26 cellular contexts compared by ENCODE assay signal in the genomic region with DNA sequence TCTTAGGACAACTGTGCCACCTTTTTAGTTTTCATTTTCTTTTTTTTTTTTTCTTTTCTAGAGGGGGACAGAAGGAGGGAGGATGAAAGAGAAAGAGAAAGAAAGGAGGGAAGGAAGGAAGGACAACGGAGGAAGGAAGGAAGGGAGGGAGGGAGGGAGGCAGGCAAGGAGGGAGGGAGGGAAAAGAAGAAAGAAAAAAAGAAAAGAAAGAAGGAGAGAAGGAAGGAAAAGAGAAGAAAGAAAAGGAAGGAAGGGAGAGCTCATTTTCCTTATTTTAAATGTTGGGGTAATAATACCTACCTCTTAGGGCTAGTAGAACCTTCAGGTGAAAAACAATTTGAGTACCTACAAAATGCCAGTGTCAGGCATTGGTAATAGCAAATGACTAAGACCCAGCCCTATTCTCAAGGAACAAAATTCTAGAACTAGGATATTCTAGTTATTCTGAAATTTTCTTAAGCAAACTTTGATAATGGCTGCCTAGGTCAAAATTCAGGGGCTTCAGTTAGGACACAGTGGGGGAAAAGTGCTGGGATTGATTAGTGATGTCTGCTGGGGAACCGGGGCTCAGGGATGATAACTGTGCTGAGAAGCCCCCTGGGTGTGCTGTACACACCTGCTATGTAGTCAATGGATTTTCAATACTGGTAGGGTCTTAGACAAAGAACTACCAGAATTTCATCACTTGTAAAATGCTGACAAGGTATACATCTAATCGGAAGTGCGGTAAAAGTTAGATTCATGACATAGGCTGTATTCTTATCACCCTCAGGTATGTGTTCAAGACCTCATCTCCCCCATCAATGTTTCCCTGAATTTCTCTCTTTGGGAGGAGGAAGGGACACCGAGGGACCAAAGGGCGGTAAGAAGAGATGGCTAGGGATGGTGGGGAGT. TPM values are rescaled to one million over a fixed set of nuclear protein-coding genes. Genes with fewer than 3 reads are reported as not detected.
A peak's percentile ranks its signal among the peaks of the same experiment; 100 is the strongest.
DNase-seq lines count a peak whose midpoint lies in the region; ATAC-seq and TF ChIP-seq lines count a peak whose summit lies in the region.
"Had no signal": no experiment of that assay in that cellular context is flagged by ENCODE, and none has a peak within 500 bp of the region (broad histone marks: within the 10 kb centered on the region; RNA-seq: fewer than 3 reads in every experiment).

No MANE protein-coding gene starts in this region.

- no peak overlapping the region for H3K4me3 Mint-ChIP-seq in activated naive CD4-positive, alpha-beta T cell treated with anti-CD3 and anti-CD28 coated beads for 36 hours
- H3K4me3 Mint-ChIP-seq in T-cell: no peak overlapping the region
- H3K4me3 Mint-ChIP-seq in activated naive CD8-positive, alpha-beta T cell treated with anti-CD3 and anti-CD28 coated beads, Interleukin-2, amount 10 ng/mL, durations not matched to agents 7 days and 5 days: no peak overlapping the region
- H3K4me3 Mint-ChIP-seq in progenitor cell of endocrine pancreas (ENCODE audit: low read depth): no peak overlapping the region
- H3K4me3 Mint-ChIP-seq: nephron progenitor cell had no signal

- 72 to 75% methylated on average over 6 of the region's 6 CpGs for WGBS in thyroid gland, 2 donors
- WGBS in smooth muscle cell (ENCODE audit: low lambda C conversion rate): 64% methylated on average over 6 of the region's 6 CpGs

- H3K27ac Mint-ChIP-seq in activated naive CD4-positive, alpha-beta T cell treated with anti-CD3 and anti-CD28 coated beads for 36 hours: peak overlapping the region; percentile 46
- H3K27ac Mint-ChIP-seq in T-cell (peak overlapping the region; percentile 52 to 80), progenitor cell of endocrine pancreas (peak overlapping the region; percentile 40)
- H3K27ac Mint-ChIP-seq in activated naive CD8-positive, alpha-beta T cell treated with anti-CD3 and anti-CD28 coated beads, Interleukin-2, amount 10 ng/mL, durations not matched to agents 7 days and 5 days: peak overlapping the region; percentile 38
- H3K27ac Mint-ChIP-seq: nephron progenitor cell had no signal

- no peak for TF ChIP-seq POLR2A in thyroid gland (IDR thresholded peaks at IDR 0.05)

- ATAC-seq in T-cell (replicated peaks in 1 of 4) (no peak), GM19023 (IDR thresholded peaks at IDR 0.05; ENCODE audit: unreplicated experiment) (no peak)
- no peak for ATAC-seq in activated naive CD8-positive, alpha-beta T cell treated with anti-CD3 and anti-CD28 coated beads, Interleukin-2, amount 10 ng/mL, durations not matched to agents 7 days and 5 days (ENCODE audit: low read depth)
- ATAC-seq: pancreas had no signal

- POLR2A ChIA-PET in T-cell (lab: Charles Lee): interaction anchor here in 1 of 2 donors (0.6 kb wide), 1 partner anchor 17 kb away, joined by 5 read pairs; no protein-coding TSS in a partner anchor
- POLR2A ChIA-PET in activated naive CD8-positive, alpha-beta T cell treated with anti-CD3 and anti-CD28 coated beads, Interleukin-2, amount 10 ng/mL, durations not matched to agents 7 days and 5 days (lab: Charles Lee): interaction anchor here (0.6 to 2.1 kb wide), 3 partner anchors 12 to 56 kb away, joined by 4 to 7 read pairs (median 5); partner anchors contain the start of gene ZNF747

- H3K9me3 Mint-ChIP-seq in activated naive CD4-positive, alpha-beta T cell treated with anti-CD3 and anti-CD28 coated beads for 36 hours: no peaks in the 10 kb centered on the region
- H3K9me3 Mint-ChIP-seq in T-cell (no peaks in the 10 kb centered on the region), progenitor cell of endocrine pancreas (ENCODE audit: low read depth) (no peaks in the 10 kb centered on the region)
- no peaks in the 10 kb centered on the region for H3K9me3 Mint-ChIP-seq in activated naive CD8-positive, alpha-beta T cell treated with anti-CD3 and anti-CD28 coated beads, Interleukin-2, amount 10 ng/mL, durations not matched to agents 7 days and 5 days
- H3K9me3 Mint-ChIP-seq: nephron progenitor cell had no signal

- intact Hi-C loops in activated naive CD4-positive, alpha-beta T cell treated with anti-CD3 and anti-CD28 coated beads for 36 hours (cut with micrococcal nuclease): no loop called here
- intact Hi-C loops in thyroid gland (cut with DNase I): no loop called here

- H3K4me2 ChIP-seq in smooth muscle cell: no peak overlapping the region
- H3K4me2 ChIP-seq: BLaER1 treated with 17β-estradiol and CSF1 and Interleukin-3, amounts not matched to agents 10 nM and 100 nM had no signal

- DNase-seq in activated naive CD4-positive, alpha-beta T cell treated with anti-CD3 and anti-CD28 coated beads for 36 hours: no peak
- DNase-seq in activated naive CD4-positive, alpha-beta T cell treated with anti-CD3 and anti-CD28 coated beads, Interleukin-2, amount 50 U/mL, for 16 hours: no peak
- DNase-seq in T-cell (no peak), progenitor cell of endocrine pancreas (ENCODE audit: low spot score, unreplicated experiment) (no peak), thyroid gland (no peak), smooth muscle cell (lab: John Stamatoyannopoulos, UW; ENCODE audit: unreplicated experiment) (no peak)
- no peak for DNase-seq in activated naive CD8-positive, alpha-beta T cell treated with anti-CD3 and anti-CD28 coated beads, Interleukin-2, amount 10 ng/mL, durations not matched to agents 7 days and 5 days
- DNase-seq: anterior cingulate cortex; midbrain; NCI-H1048; NCI-H187 treated with DMSO at 0.1 percent for 48 hours; NCI-H226; NCI-H82; nephron progenitor cell; pancreas; stimulated activated CD4-positive, alpha-beta T cell treated with anti-CD3 and anti-CD28 coated beads, Interleukin-4, amount 100 ng/mL, for 1 hour; stimulated activated naive CD4-positive, alpha-beta T cell treated with Interleukin-2 at 50 U/mL for 16 hours; WERI-Rb-1 had no signal

- H3K4me3 ChIP-seq in thyroid gland (replicated peaks in 1 of 3) (no peak overlapping the region), smooth muscle cell (no peak overlapping the region)
- H3K4me3 ChIP-seq: BLaER1 treated with 17β-estradiol and CSF1 and Interleukin-3, amounts not matched to agents 10 nM and 100 nM; HAP-1; pancreas; right atrium auricular region; SK-N-MC; tibial nerve had no signal

- TF ChIP-seq CTCF in progenitor cell of endocrine pancreas (IDR thresholded peaks at IDR 0.05; ENCODE audit: unreplicated experiment): no peak
- no peak for TF ChIP-seq CTCF in thyroid gland (IDR thresholded peaks at IDR 0.05)
- TF ChIP-seq CTCF in smooth muscle cell (IDR thresholded peaks at IDR 0.05; ENCODE audit: borderline replicate concordance, insufficient read depth, poor library complexity, severe bottlenecking): no peak

- H3F3A ChIP-seq in smooth muscle cell (ENCODE audit: low read depth): no peaks in the 10 kb centered on the region

- H3K79me2 ChIP-seq in smooth muscle cell (ENCODE audit: low read depth): no peaks in the 10 kb centered on the region

- no peak overlapping the region for H2AFZ ChIP-seq in smooth muscle cell (ENCODE audit: low read depth)

- no peak overlapping the region for H3K27ac ChIP-seq in thyroid gland
- H3K27ac ChIP-seq in smooth muscle cell (ENCODE audit: low read depth): no peak overlapping the region
- H3K27ac ChIP-seq: BLaER1 treated with 17β-estradiol and CSF1 and Interleukin-3, amounts not matched to agents 10 nM and 100 nM; HL-60; pancreas; right atrium auricular region; SK-N-MC; tibial nerve; WERI-Rb-1 had no signal

- peaks cover 10% of the 10 kb centered on the region for H3K4me1 Mint-ChIP-seq in activated naive CD4-positive, alpha-beta T cell treated with anti-CD3 and anti-CD28 coated beads for 36 hours (ENCODE audit: low read depth)
- H3K4me1 Mint-ChIP-seq in T-cell (peaks cover 2 to 7% (median 5%) of the 10 kb centered on the region in 3 donors), progenitor cell of endocrine pancreas (ENCODE audit: low read depth) (no peaks in the 10 kb centered on the region)
- H3K4me1 Mint-ChIP-seq in activated naive CD8-positive, alpha-beta T cell treated with anti-CD3 and anti-CD28 coated beads, Interleukin-2, amount 10 ng/mL, durations not matched to agents 7 days and 5 days: peaks cover 7% of the 10 kb centered on the region
- H3K4me1 Mint-ChIP-seq: nephron progenitor cell had no signal

- H3K36me3 ChIP-seq in thyroid gland: no peaks in the 10 kb centered on the region
- no peaks in the 10 kb centered on the region for H3K36me3 ChIP-seq in smooth muscle cell (ENCODE audit: low read depth)
- H3K36me3 ChIP-seq: HAP-1, pancreas, right atrium auricular region, tibial nerve, WERI-Rb-1 had no signal

- CTCF ChIA-PET in activated naive CD4-positive, alpha-beta T cell treated with anti-CD3 and anti-CD28 coated beads for 36 hours (lab: Charles Lee): no interaction called here
- CTCF ChIA-PET in T-cell (lab: Charles Lee): no interaction called here

- H3K36me3 Mint-ChIP-seq in activated naive CD4-positive, alpha-beta T cell treated with anti-CD3 and anti-CD28 coated beads for 36 hours (ENCODE audit: low read depth): peaks cover 23% of the 10 kb centered on the region
- H3K36me3 Mint-ChIP-seq in T-cell (peaks cover 29% of the 10 kb centered on the region), progenitor cell of endocrine pancreas (ENCODE audit: insufficient read depth) (no peaks in the 10 kb centered on the region)
- peaks cover 27% of the 10 kb centered on the region for H3K36me3 Mint-ChIP-seq in activated naive CD8-positive, alpha-beta T cell treated with anti-CD3 and anti-CD28 coated beads, Interleukin-2, amount 10 ng/mL, durations not matched to agents 7 days and 5 days

- no peaks in the 10 kb centered on the region for H3K27me3 ChIP-seq in thyroid gland
- peaks cover 6% of the 10 kb centered on the region for H3K27me3 ChIP-seq in smooth muscle cell (ENCODE audit: low read depth)
- H3K27me3 ChIP-seq: BLaER1 treated with 17β-estradiol and CSF1 and Interleukin-3, amounts not matched to agents 10 nM and 100 nM; pancreas; right atrium auricular region; tibial nerve had no signal

- no peaks in the 10 kb centered on the region for H3K9me3 ChIP-seq in thyroid gland
- no peaks in the 10 kb centered on the region for H3K9me3 ChIP-seq in smooth muscle cell (replicated peaks; ENCODE audit: low read depth)
- H3K9me3 ChIP-seq: HAP-1, pancreas, right atrium auricular region, tibial nerve had no signal

- no peaks in the 10 kb centered on the region for H4K20me1 ChIP-seq in smooth muscle cell (ENCODE audit: low read depth)

- H3K27me3 Mint-ChIP-seq in activated naive CD4-positive, alpha-beta T cell treated with anti-CD3 and anti-CD28 coated beads for 36 hours (ENCODE audit: low read depth): no peaks in the 10 kb centered on the region
- H3K27me3 Mint-ChIP-seq in T-cell (no peaks in the 10 kb centered on the region), progenitor cell of endocrine pancreas (peaks cover 5% of the 10 kb centered on the region)
- no peaks in the 10 kb centered on the region for H3K27me3 Mint-ChIP-seq in activated naive CD8-positive, alpha-beta T cell treated with anti-CD3 and anti-CD28 coated beads, Interleukin-2, amount 10 ng/mL, durations not matched to agents 7 days and 5 days

- H3K4me1 ChIP-seq in thyroid gland (no peaks in the 10 kb centered on the region), smooth muscle cell (ENCODE audit: low read depth) (no peaks in the 10 kb centered on the region)
- H3K4me1 ChIP-seq: HAP-1, pancreas, right atrium auricular region, tibial nerve had no signal

- H3K9ac ChIP-seq in smooth muscle cell (ENCODE audit: low read depth): no peak overlapping the region
- H3K9ac ChIP-seq: BLaER1 treated with 17β-estradiol and CSF1 and Interleukin-3, amounts not matched to agents 10 nM and 100 nM had no signal

RNA-seq across cellular contexts. Expression of gene ZNF768, which starts 22.7 kb away (rescaled TPM):
- 1 to 10 TPM; 7.8 to 8.3 TPM for total RNA-seq in activated naive CD4-positive, alpha-beta T cell treated with anti-CD3 and anti-CD28 coated beads for 36 hours
- 1 to 10 TPM; 5.0 to 8.3 (median 7.2) TPM for total RNA-seq in T-cell
- total RNA-seq in activated naive CD8-positive, alpha-beta T cell treated with anti-CD3 and anti-CD28 coated beads, Interleukin-2, amount 10 ng/mL, durations not matched to agents 7 days and 5 days: 1 to 10 TPM; 7.4 to 8.1 TPM
- total RNA-seq in progenitor cell of endocrine pancreas: 80.0 and 83.6 TPM in 2 replicates
- total RNA-seq in thyroid gland: 10 to 100 TPM; 27.4 to 44.9 (median 32.3) TPM
- total RNA-seq in smooth muscle cell: 17.8 and 18.6 TPM in 2 replicates
- 15.4 and 17.5 TPM in 2 replicates for polyA plus RNA-seq in smooth muscle cell

RNA-seq across cellular contexts. Expression of gene ZNF747, which starts 31.0 kb away (rescaled TPM):
- 1 to 10 TPM; 5.1 to 6.1 TPM for total RNA-seq in activated naive CD4-positive, alpha-beta T cell treated with anti-CD3 and anti-CD28 coated beads for 36 hours
- total RNA-seq in T-cell (10 to 100 TPM in 3 of 5 donors, 1 to 10 TPM in 2; 6.8 to 17.4 (median 14.2) TPM), progenitor cell of endocrine pancreas (18.1 and 19.1 TPM in 2 replicates), thyroid gland (10 to 100 TPM; 13.6 to 30.7 (median 21.8) TPM), smooth muscle cell (5.6 and 6.3 TPM in 2 replicates)
- 10 to 100 TPM; 11.9 to 12.5 TPM for total RNA-seq in activated naive CD8-positive, alpha-beta T cell treated with anti-CD3 and anti-CD28 coated beads, Interleukin-2, amount 10 ng/mL, durations not matched to agents 7 days and 5 days
- polyA plus RNA-seq in smooth muscle cell: 5.7 and 6.9 TPM in 2 replicates

RNA-seq across cellular contexts. Expression of gene ITGAL, which starts 31.1 kb away (rescaled TPM):
- total RNA-seq in activated naive CD4-positive, alpha-beta T cell treated with anti-CD3 and anti-CD28 coated beads for 36 hours: 10 to 100 TPM; 83.8 to 89.0 TPM
- 100 to 1,000 TPM; 322 to 640 (median 518) TPM for total RNA-seq in T-cell
- 100 to 1,000 TPM; 662 to 664 TPM for total RNA-seq in activated naive CD8-positive, alpha-beta T cell treated with anti-CD3 and anti-CD28 coated beads, Interleukin-2, amount 10 ng/mL, durations not matched to agents 7 days and 5 days
- 0.49 and 0.53 TPM in 2 replicates for total RNA-seq in progenitor cell of endocrine pancreas
- 1 to 10 TPM in 3 of 4 donors, under 1 TPM in 1; 0.56 to 4.6 (median 2.8) TPM for total RNA-seq in thyroid gland
- total RNA-seq in smooth muscle cell: not detected in 2 replicates
- polyA plus RNA-seq in smooth muscle cell: not detected in 2 replicates
- polyA plus RNA-seq: keratinocyte had no signal

RNA-seq across cellular contexts. Expression of gene ZNF764, which starts 54.5 kb away (rescaled TPM):
- total RNA-seq in activated naive CD4-positive, alpha-beta T cell treated with anti-CD3 and anti-CD28 coated beads for 36 hours: 1 to 10 TPM; 7.6 to 9.5 TPM
- total RNA-seq in T-cell (10 to 100 TPM; 14.9 to 33.9 (median 27.3) TPM), progenitor cell of endocrine pancreas (36.1 and 36.6 TPM in 2 replicates), thyroid gland (10 to 100 TPM in 3 of 4 donors, 1 to 10 TPM in 1; 9.3 to 15.4 (median 11.8) TPM), smooth muscle cell (1.6 and 5.0 TPM in 2 replicates)
- total RNA-seq in activated naive CD8-positive, alpha-beta T cell treated with anti-CD3 and anti-CD28 coated beads, Interleukin-2, amount 10 ng/mL, durations not matched to agents 7 days and 5 days: 10 to 100 TPM; 20.9 to 23.3 TPM
- polyA plus RNA-seq in smooth muscle cell: 4.0 and 6.5 TPM in 2 replicates

RNA-seq across cellular contexts. Expression of gene SEPHS2, which starts 58.0 kb away (rescaled TPM):
- 10 to 100 TPM; 37.8 to 39.2 TPM for total RNA-seq in activated naive CD4-positive, alpha-beta T cell treated with anti-CD3 and anti-CD28 coated beads for 36 hours
- total RNA-seq in T-cell: 10 to 100 TPM; 21.3 to 50.2 (median 47.8) TPM
- total RNA-seq in activated naive CD8-positive, alpha-beta T cell treated with anti-CD3 and anti-CD28 coated beads, Interleukin-2, amount 10 ng/mL, durations not matched to agents 7 days and 5 days: 10 to 100 TPM; 59.4 to 59.8 TPM
- 42.1 and 42.6 TPM in 2 replicates for total RNA-seq in progenitor cell of endocrine pancreas
- 10 to 100 TPM; 34.5 to 41.3 (median 39.9) TPM for total RNA-seq in thyroid gland
- total RNA-seq in smooth muscle cell: 9.2 and 12.1 TPM in 2 replicates
- 26.4 and 30.5 TPM in 2 replicates for polyA plus RNA-seq in smooth muscle cell

Comparison
In these comparisons a context has a peak if more than half of its experiments do, and no peak if none do; other contexts are left out.
1. RNA of gene ITGAL, which starts 31.1 kb away (total RNA-seq): 662 to 664 TPM in activated naive CD8-positive, alpha-beta T cell treated with anti-CD3 and anti-CD28 coated beads, Interleukin-2, amount 10 ng/mL, durations not matched to agents 7 days and 5 days, 322 to 640 TPM in T-cell and 83.8 to 89.0 TPM in activated naive CD4-positive, alpha-beta T cell treated with anti-CD3 and anti-CD28 coated beads for 36 hours; 0.56 to 4.6 TPM in thyroid gland, 0.49 to 0.53 TPM in progenitor cell of endocrine pancreas and not detected in smooth muscle cell; every median in the first group is over 10 times any median in the second.
2. Peak in every context shown above with its lines, with median percentiles within 50 percentile points of each other: H3K27ac Mint-ChIP-seq.